8 cellular contexts compared by ENCODE assay signal in the genomic region with DNA sequence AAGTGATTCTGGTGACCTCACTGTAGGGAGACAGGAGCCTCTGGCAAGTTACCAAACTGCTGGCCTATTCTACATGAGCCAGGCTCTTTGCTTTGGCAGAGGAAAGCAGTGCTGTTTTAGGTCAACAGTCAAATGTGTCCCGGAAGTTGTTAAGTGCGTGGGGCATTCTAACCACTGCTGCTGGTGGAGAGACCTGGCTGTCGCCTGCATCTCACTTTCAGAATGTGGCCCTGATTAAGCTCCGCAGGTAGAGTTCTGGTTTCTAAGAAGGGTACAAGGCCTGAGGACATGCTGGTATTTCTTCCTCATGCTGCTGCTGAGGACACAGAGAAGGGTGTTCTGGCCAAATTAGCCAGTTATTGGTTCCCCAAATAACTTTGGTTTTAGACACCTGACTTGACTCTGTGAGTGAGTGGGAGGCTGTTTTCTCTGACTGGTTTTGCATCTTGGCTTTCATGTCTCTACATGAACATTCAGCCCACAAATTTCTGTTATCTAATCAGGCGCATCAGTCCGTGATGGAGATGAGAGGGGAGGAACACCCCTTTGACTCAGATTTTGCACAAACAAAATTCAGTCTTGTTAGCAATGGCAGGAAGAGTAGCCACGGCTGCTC.
DNase-seq lines count a peak whose midpoint lies in the region; ATAC-seq and TF ChIP-seq lines count a peak whose summit lies in the region.

No MANE protein-coding gene starts in this region.

- H3K36me3 Mint-ChIP-seq in activated CD4-positive, alpha-beta T cell treated with anti-CD3 and anti-CD28 coated beads for 36 hours (ENCODE audit: low read depth) = no peaks in the 10 kb centered on the region

- no peaks in the 10 kb centered on the region for H3K27me3 Mint-ChIP-seq in activated CD4-positive, alpha-beta T cell treated with anti-CD3 and anti-CD28 coated beads for 36 hours

- no peaks in the 10 kb centered on the region for H3K27me3 ChIP-seq in esophagus muscularis mucosa

- CTCF ChIA-PET in activated CD4-positive, alpha-beta T cell treated with anti-CD3 and anti-CD28 coated beads for 36 hours (lab: Charles Lee) = no interaction called here

- H3K4me1 ChIP-seq in esophagus muscularis mucosa = peaks cover 0 to 11% (median 7%) of the 10 kb centered on the region in 4 donors

- no peaks in the 10 kb centered on the region for H3K9me3 ChIP-seq in esophagus muscularis mucosa

- peak; percentile 57 for DNase-seq in activated CD4-positive, alpha-beta T cell treated with anti-CD3 and anti-CD28 coated beads for 36 hours
- no peak for DNase-seq in activated CD4-positive, alpha-beta T cell treated with anti-CD3 and anti-CD28 coated beads for 1 hour
- peak; percentile 47 to 69 for DNase-seq in NCI-H446 (lab: John Stamatoyannopoulos, UW)
- DNase-seq in epithelial cell of esophagus (ENCODE audit: low read depth) = peak; percentile 26
- peak; percentile 5 to 18 for DNase-seq in stimulated activated CD4-positive, alpha-beta T cell treated with anti-CD3 and anti-CD28 coated beads, Interleukin-2, amount 100 ng/mL, for 48 hours
- no peak for DNase-seq in DMS114 treated with DMSO at 0.1 percent for 48 hours (lab: John Stamatoyannopoulos, UW; ENCODE audit: unreplicated experiment)
- no peak for DNase-seq in esophagus muscularis mucosa (ENCODE audit: extremely low spot score)

- H3K27ac Mint-ChIP-seq in activated CD4-positive, alpha-beta T cell treated with anti-CD3 and anti-CD28 coated beads for 36 hours = peak overlapping the region; percentile 15

- no peak for TF ChIP-seq CTCF in epithelial cell of esophagus (IDR thresholded peaks at IDR 0.05; ENCODE audit: insufficient read depth, low read depth, low read length, missing control alignments)
- no peak for TF ChIP-seq CTCF in esophagus muscularis mucosa (IDR thresholded peaks at IDR 0.05)

- H3K27ac ChIP-seq in esophagus muscularis mucosa (replicated peaks in 1 of 4) = no peak overlapping the region

- WGBS in esophagus muscularis mucosa = 76% methylated on average over 7 of the region's 7 CpGs

- peaks cover 7% of the 10 kb centered on the region for H3K9me3 Mint-ChIP-seq in activated CD4-positive, alpha-beta T cell treated with anti-CD3 and anti-CD28 coated beads for 36 hours (ENCODE audit: low read depth)

- H3K4me3 ChIP-seq in epithelial cell of esophagus (ENCODE audit: low read length) = no peak overlapping the region
- no peak overlapping the region for H3K4me3 ChIP-seq in esophagus muscularis mucosa

- ATAC-seq in activated CD4-positive, alpha-beta T cell treated with anti-CD3 and anti-CD28 coated beads for 36 hours = peak; percentile 75
- peak; percentile 84 for ATAC-seq in HG02840 (IDR thresholded peaks at IDR 0.05; ENCODE audit: low FRiP score, unreplicated experiment)

- intact Hi-C loops in activated CD4-positive, alpha-beta T cell treated with anti-CD3 and anti-CD28 coated beads for 36 hours (cut with DNase I, micrococcal nuclease) = loop anchor here (2.0 to 5.0 kb wide), 2 partner anchors 115 to 117 kb away; no protein-coding TSS in a partner anchor
- intact Hi-C loops in esophagus muscularis mucosa (cut with DNase I) = no loop called here

- peaks cover 16% of the 10 kb centered on the region for H3K4me1 Mint-ChIP-seq in activated CD4-positive, alpha-beta T cell treated with anti-CD3 and anti-CD28 coated beads for 36 hours

- H3K4me3 Mint-ChIP-seq in activated CD4-positive, alpha-beta T cell treated with anti-CD3 and anti-CD28 coated beads for 36 hours = no peak overlapping the region

- H3K36me3 ChIP-seq in esophagus muscularis mucosa = no peaks in the 10 kb centered on the region

- TF ChIP-seq POLR2A in esophagus muscularis mucosa (IDR thresholded peaks at IDR 0.05; ENCODE audit: low read depth) = no peak

- TF ChIP-seq EP300 in esophagus muscularis mucosa (IDR thresholded peaks at IDR 0.05) = no peak

- POLR2A ChIA-PET in activated CD4-positive, alpha-beta T cell treated with anti-CD3 and anti-CD28 coated beads for 36 hours (lab: Charles Lee) = no interaction called here

Comparison
In these comparisons a context has a peak if more than half of its experiments do, and no peak if none do; other contexts are left out.
1. DNase-seq: peak in activated CD4-positive, alpha-beta T cell treated with anti-CD3 and anti-CD28 coated beads for 36 hours (single experiment), NCI-H446 (2 of 2), epithelial cell of esophagus (single experiment) and stimulated activated CD4-positive, alpha-beta T cell treated with anti-CD3 and anti-CD28 coated beads, Interleukin-2, amount 100 ng/mL, for 48 hours (2 of 2); none in activated CD4-positive, alpha-beta T cell treated with anti-CD3 and anti-CD28 coated beads for 1 hour (single experiment), DMS114 treated with DMSO at 0.1 percent for 48 hours (single experiment) and esophagus muscularis mucosa (single experiment).